Comparison of ENCODE assay signal across 8 cellular contexts in genomic region chr7:29684787-29685650, GRCh38.
DNase-seq lines count a peak whose midpoint lies in the region; ATAC-seq lines count a peak whose summit lies in the region.

No MANE protein-coding gene starts in this region.

- H3K36me3 Mint-ChIP-seq in dendritic cell treated with granulocyte-macrophage colony-stimulating factor and Interleukin-4, amounts not matched to agents 40 ng/mL and 50 ng/mL, for 4 days (ENCODE audit: low read depth), result peaks cover 6% of the 10 kb centered on the region

- H3K27ac Mint-ChIP-seq in dendritic cell treated with granulocyte-macrophage colony-stimulating factor and Interleukin-4, amounts not matched to agents 40 ng/mL and 50 ng/mL, for 4 days, result peak overlapping the region; percentile 82

- H3K9me3 Mint-ChIP-seq in dendritic cell treated with granulocyte-macrophage colony-stimulating factor and Interleukin-4, amounts not matched to agents 40 ng/mL and 50 ng/mL, for 4 days, result no peaks in the 10 kb centered on the region

- DNase-seq in NCI-H2081 (lab: John Stamatoyannopoulos, UW) (peak; percentile 67 to 83), NCI-H2081 treated with DMSO at 0.1 percent for 48 hours (lab: John Stamatoyannopoulos, UW) (no peak), NCI-H2171 (lab: John Stamatoyannopoulos, UW) (peak; percentile 40), left lobe of liver (ENCODE audit: low spot score) (peak; percentile 87)
- peak; percentile 18 to 20 for DNase-seq in activated CD4-positive, alpha-beta T cell treated with anti-CD3 and anti-CD28 coated beads for 4 hours
- DNase-seq in stimulated activated CD4-positive, alpha-beta T cell treated with anti-CD3 and anti-CD28 coated beads, Interleukin-2, amount 100 ng/mL, for 24 hours, result peak; percentile 30 to 59

- peak overlapping the region; percentile 98 for H3K4me3 Mint-ChIP-seq in dendritic cell treated with granulocyte-macrophage colony-stimulating factor and Interleukin-4, amounts not matched to agents 40 ng/mL and 50 ng/mL, for 4 days

- H3K27me3 Mint-ChIP-seq in dendritic cell treated with granulocyte-macrophage colony-stimulating factor and Interleukin-4, amounts not matched to agents 40 ng/mL and 50 ng/mL, for 4 days, result peaks cover 2% of the 10 kb centered on the region

- H3K4me1 Mint-ChIP-seq in dendritic cell treated with granulocyte-macrophage colony-stimulating factor and Interleukin-4, amounts not matched to agents 40 ng/mL and 50 ng/mL, for 4 days (ENCODE audit: low read depth), result peaks cover 24% of the 10 kb centered on the region

- ATAC-seq in HG02870 (IDR thresholded peaks at IDR 0.05; ENCODE audit: unreplicated experiment) (peak; percentile 67), left lobe of liver (peak; percentile 89)

- intact Hi-C loops in dendritic cell treated with granulocyte-macrophage colony-stimulating factor and Interleukin-4, amounts not matched to agents 40 ng/mL and 50 ng/mL, for 4 days (cut with micrococcal nuclease), result no loop called here
